In the genomic region with DNA sequence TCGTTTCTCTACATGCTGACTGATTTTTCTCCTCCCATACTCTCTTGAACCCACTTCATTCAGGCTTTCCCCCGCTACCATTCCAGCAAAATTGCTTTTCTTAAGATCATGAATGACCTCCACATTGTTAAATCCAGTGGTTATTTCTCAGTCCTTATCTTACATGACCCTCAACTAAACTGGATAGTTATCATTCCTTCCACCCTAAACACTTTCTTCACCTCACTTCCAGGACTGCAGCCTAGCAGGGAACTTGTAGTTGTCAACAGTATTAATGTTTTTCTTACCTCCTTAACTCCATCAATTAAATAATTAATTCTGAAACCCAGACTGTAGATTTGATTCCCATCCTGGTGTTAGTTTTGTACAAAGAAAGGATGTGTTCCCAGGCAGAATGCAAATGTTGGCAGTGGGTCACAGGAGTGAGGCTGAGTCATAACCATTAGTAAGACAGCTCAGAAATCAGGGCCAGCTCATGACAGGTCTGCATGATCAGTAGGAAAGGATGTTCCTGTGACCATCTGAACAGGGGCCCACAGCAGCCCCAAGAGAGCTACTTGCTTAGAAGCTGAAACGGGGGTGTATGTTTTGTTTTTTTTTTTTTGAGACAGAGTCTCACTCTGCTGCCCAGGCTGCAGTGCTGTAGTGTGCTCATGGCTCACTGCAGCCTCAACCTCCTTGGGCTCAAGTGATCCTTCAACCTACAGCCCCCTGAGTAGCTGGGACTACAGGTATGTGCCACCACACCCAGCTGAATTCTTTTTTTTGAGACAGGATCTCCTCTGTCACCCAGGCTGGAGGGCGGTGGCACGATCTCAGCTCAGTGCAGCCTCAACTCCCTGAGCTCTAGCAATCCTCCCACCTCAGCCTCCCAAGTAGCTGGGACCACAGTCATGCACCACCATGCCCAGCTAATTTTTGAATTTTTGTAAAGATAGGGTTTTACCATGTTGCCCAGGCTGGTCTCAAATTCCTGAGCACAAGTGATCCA, we compare ENCODE assay signal across 1 cellular context.
TF ChIP-seq lines count a peak whose summit lies in the region.

No MANE protein-coding gene starts in this region.

TF ChIP-seq in K562, 482 proteins besides CTCF, POLR2A, EP300 and RAD21 (continued from another document):
- peak; percentile 82; the same call in 1 of the 2 replicates for TF ChIP-seq JUND (IDR thresholded peaks at IDR 0.05; ENCODE audit: borderline replicate concordance, low read depth, low read length)
- peak; percentile 75; the same call in 2 of the 3 replicates for TF ChIP-seq JUND (tag; IDR thresholded peaks at IDR 0.05; ENCODE audit: borderline replicate concordance, low read depth, low read length)
- TF ChIP-seq PCBP2 (IDR thresholded peaks at IDR 0.05; ENCODE audit: low read depth, low read length, poor library complexity, severe bottlenecking): no peak
- TF ChIP-seq SNIP1 (IDR thresholded peaks at IDR 0.05; ENCODE audit: low read depth): no peak
- TF ChIP-seq RB1 (IDR thresholded peaks at IDR 0.05; ENCODE audit: low read depth): no peak
- peak; percentile 92 for TF ChIP-seq FOSL1 (tag; conservative IDR thresholded peaks at IDR 0.05)
